Comparison of ENCODE assay signal across 18 cellular contexts in the genomic region with DNA sequence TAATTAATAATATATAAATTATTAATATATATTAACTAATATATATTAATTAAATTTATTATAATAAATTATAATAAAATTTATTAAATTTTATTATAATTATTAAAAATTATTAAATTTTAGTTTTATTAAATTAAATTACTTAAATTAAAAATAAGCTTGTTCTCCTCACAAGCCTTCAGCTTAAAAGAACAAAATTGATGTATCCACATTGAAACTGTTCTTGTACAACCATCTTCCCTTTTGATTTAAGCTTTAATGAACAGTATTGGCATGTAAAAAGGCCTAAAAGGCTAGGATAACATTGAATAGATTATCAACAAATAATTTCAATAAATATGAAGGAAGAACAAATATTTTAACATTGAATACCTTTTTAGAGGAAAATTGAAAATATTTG.
"Had no signal": no experiment of that assay in that cellular context is flagged by ENCODE, and none has a peak within 500 bp of the region (broad histone marks: within the 10 kb centered on the region; RNA-seq: fewer than 3 reads in every experiment).

No MANE protein-coding gene starts in this region.

- DNase-seq: islet precursor cell; left ventricle myocardium inferior; mesendoderm; naive thymus-derived CD4-positive, alpha-beta T cell; ovary; right lobe of liver; stimulated activated CD4-positive, alpha-beta T cell treated with anti-CD3 and anti-CD28 coated beads, Interleukin-1b, Interleukin-23, amount 100 ng/mL, for 48 hours; stimulated activated CD4-positive, alpha-beta T cell treated with anti-CD3 and anti-CD28 coated beads, Interleukin-2, amount 100 ng/mL, for 48 hours; stimulated activated CD4-positive, alpha-beta T cell treated with anti-CD3 and anti-CD28 coated beads, Interleukin-4, amount 100 ng/mL, for 4 hours; stimulated activated CD8-positive, alpha-beta memory T cell treated with anti-CD3 and anti-CD28 coated beads, Interleukin-4, amount 100 ng/mL, for 48 hours; stimulated activated naive CD4-positive, alpha-beta T cell treated with Interleukin-2 at 50 U/mL for 16 hours; stimulated activated naive CD8-positive, alpha-beta T cell treated with anti-CD3 and anti-CD28 coated beads, Interleukin-15, amount 100 ng/mL, for 72 hours; substantia nigra; uterus had no signal

- H3K27ac ChIP-seq: left ventricle myocardium inferior, ovary, right atrium auricular region, right lobe of liver, tibial nerve, uterus had no signal

- H3K9me3 ChIP-seq: ovary, right lobe of liver, tibial nerve, uterus had no signal

- H3K4me1 ChIP-seq: left ventricle myocardium inferior, right atrium auricular region, right lobe of liver, tibial nerve, uterus had no signal

- H3K27me3 ChIP-seq: ovary, right atrium auricular region, right lobe of liver, tibial nerve, uterus had no signal

- H3K36me3 ChIP-seq: left ventricle myocardium inferior, ovary, right atrium auricular region, right lobe of liver, tibial nerve, uterus had no signal

- H3K4me3 ChIP-seq: left ventricle myocardium inferior, lung, ovary, right atrium auricular region, right lobe of liver, smooth muscle cell, tibial nerve, uterus had no signal
